14 cellular contexts compared by ENCODE assay signal in the genomic region with DNA sequence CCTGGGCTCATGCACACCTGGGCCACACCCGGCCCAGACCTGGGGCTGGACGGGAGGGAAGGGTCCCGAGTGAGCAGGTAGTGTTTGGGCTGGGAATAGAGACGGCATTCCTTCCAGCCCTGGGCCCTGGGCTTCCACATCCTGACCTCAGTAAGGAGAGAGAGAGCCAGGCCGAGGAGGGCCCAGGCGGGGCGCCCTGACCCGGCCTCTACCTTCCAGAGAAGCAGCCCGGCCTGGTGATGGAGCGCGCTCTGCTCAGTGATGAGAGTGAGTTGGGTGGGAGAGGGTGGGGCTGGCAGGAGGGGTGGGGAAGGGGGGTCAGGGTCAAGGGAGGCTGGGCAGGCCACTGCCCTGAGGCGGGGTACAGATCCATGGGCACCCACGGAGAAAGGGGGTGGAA. TPM values are rescaled to one million over a fixed set of nuclear protein-coding genes. Genes with fewer than 3 reads are reported as not detected.
DNase-seq lines count a peak whose midpoint lies in the region; ATAC-seq and TF ChIP-seq lines count a peak whose summit lies in the region.
"Had no signal": no experiment of that assay in that cellular context is flagged by ENCODE, and none has a peak within 500 bp of the region (broad histone marks: within the 10 kb centered on the region; RNA-seq: fewer than 3 reads in every experiment).

No MANE protein-coding gene starts in this region.

- peaks cover 50% of the 10 kb centered on the region for H3K4me1 ChIP-seq in BLaER1
- no peaks in the 10 kb centered on the region for H3K4me1 ChIP-seq in RWPE2 (ENCODE audit: insufficient read depth, poor library complexity, severe bottlenecking)
- peaks cover 21 to 36% of the 10 kb centered on the region in 2 donors for H3K4me1 ChIP-seq in mucosa of rectum (ENCODE audit: control insufficient read depth in 2 of 2, insufficient read depth in 2 of 2, low read length in 2 of 2)
- H3K4me1 ChIP-seq in transverse colon = peaks cover under 1 to 28% (median 12%) of the 10 kb centered on the region in 4 donors

- no peak for TF ChIP-seq EP300 in transverse colon (IDR thresholded peaks at IDR 0.05; ENCODE audit: low read depth)

- H4K20me1 ChIP-seq in BLaER1 = no peaks in the 10 kb centered on the region

- in situ Hi-C loops in transverse colon (cut with MboI; ENCODE audit: low pct_ligation_motif_present in 1 of 4, low pct_unique_long_range_greater_than_20kb in 1 of 4, low sequenced_read_pairs in 3 of 4) = no loop called here

- H3K27me3 ChIP-seq in BLaER1 (no peaks in the 10 kb centered on the region), RWPE2 (ENCODE audit: insufficient read depth, poor library complexity, severe bottlenecking) (no peaks in the 10 kb centered on the region), mucosa of rectum (ENCODE audit: control insufficient read depth in 2 of 2, insufficient read depth in 2 of 2, low read length in 2 of 2) (no peaks in the 10 kb centered on the region), transverse colon (no peaks in the 10 kb centered on the region)

- whole genome bisulfite sequencing in transverse colon (ENCODE audit: low coverage in 1 of 2), 2 donors = 87% methylated on average over 10 of the region's 13 CpGs; no CpG with 5 or more reads in 1 of the 2 donors

- DNase-seq in RWPE2 (ENCODE audit: low spot score) (peak; percentile 69), transverse colon (no peak)
- DNase-seq: Caco-2; CD4-positive, alpha-beta T cell; GOT3; H7; HFFc6; IMR-90 had no signal

- H3K27ac ChIP-seq in BLaER1 (peak overlapping the region; percentile 78), RWPE2 (ENCODE audit: poor library complexity, severe bottlenecking) (no peak overlapping the region), mucosa of rectum (ENCODE audit: low read depth in 2 of 2, low read length in 2 of 2) (peak overlapping the region; percentile 43 to 98), transverse colon (peak overlapping the region; percentile 13 to 89 (median 87))
- H3K27ac ChIP-seq: C4-2B had no signal

- H3K9ac ChIP-seq in BLaER1 (no peak overlapping the region), mucosa of rectum (ENCODE audit: low read depth in 1 of 2, low read length in 2 of 2) (peak overlapping the region in 1 of 2 donors; percentile 26)

- peak overlapping the region; percentile 70 for H3K4me2 ChIP-seq in BLaER1

- no peak for ATAC-seq in RWPE2 (ENCODE audit: low read depth)
- ATAC-seq in HG03354 (IDR thresholded peaks at IDR 0.05; ENCODE audit: poor library complexity, severe bottlenecking, unreplicated experiment) = no peak
- ATAC-seq in GM21723 (IDR thresholded peaks at IDR 0.05; ENCODE audit: unreplicated experiment) = no peak
- ATAC-seq: HCT116 had no signal

- H3K36me3 ChIP-seq in BLaER1 (peaks cover 24% of the 10 kb centered on the region; the same call in 1 of the 2 replicates), RWPE2 (ENCODE audit: low read depth) (no peaks in the 10 kb centered on the region), mucosa of rectum (ENCODE audit: control insufficient read depth in 2 of 2, insufficient read depth in 2 of 2, low read length in 2 of 2) (peaks cover 30 to 34% of the 10 kb centered on the region in 2 donors), transverse colon (peaks cover 0 to 19% (median 0%) of the 10 kb centered on the region in 4 donors)

- H3K9me3 ChIP-seq in BLaER1 (no peaks in the 10 kb centered on the region), RWPE2 (ENCODE audit: severe bottlenecking) (no peaks in the 10 kb centered on the region), mucosa of rectum (ENCODE audit: control insufficient read depth in 2 of 2, low read length in 2 of 2) (no peaks in the 10 kb centered on the region), transverse colon (no peaks in the 10 kb centered on the region)
- H3K9me3 ChIP-seq: Caco-2 had no signal

- TF ChIP-seq CTCF in RWPE2 (IDR thresholded peaks at IDR 0.05; ENCODE audit: poor library complexity, severe bottlenecking) = no peak
- no peak for TF ChIP-seq CTCF in transverse colon (IDR thresholded peaks at IDR 0.05)

- intact Hi-C loops in transverse colon (cut with DNase I; ENCODE audit: low total_unique reads) = no loop called here

- H3K4me3 ChIP-seq in BLaER1 = no peak overlapping the region
- no peak overlapping the region for H3K4me3 ChIP-seq in RWPE2 (ENCODE audit: severe bottlenecking)
- no peak overlapping the region for H3K4me3 ChIP-seq in mucosa of rectum (ENCODE audit: low read length in 2 of 2)
- no peak overlapping the region for H3K4me3 ChIP-seq in transverse colon

- TF ChIP-seq POLR2A in transverse colon (IDR thresholded peaks at IDR 0.05) = no peak

RNA-seq across cellular contexts. Expression of gene MYO15B, which starts 13.6 kb away (rescaled TPM):
- total RNA-seq in transverse colon = 1,000 to 10,000 TPM in 1 of 4 donors, 100 to 1,000 TPM in 2, 10 to 100 TPM in 1; 59.3 to 1,778 (median 829) TPM

RNA-seq across cellular contexts. Expression of gene LLGL2, which starts 48.5 kb away (rescaled TPM):
- total RNA-seq in transverse colon = 1,000 to 10,000 TPM in 1 of 4 donors, 100 to 1,000 TPM in 3; 326 to 1,573 (median 641) TPM

RNA-seq across cellular contexts. Expression of gene TSEN54, which starts 57.7 kb away (rescaled TPM):
- total RNA-seq in transverse colon = 100 to 1,000 TPM in 1 of 4 donors, 10 to 100 TPM in 3; 36.6 to 105 (median 61.2) TPM

RNA-seq across cellular contexts. Expression of gene CASKIN2, which starts 58.7 kb away (rescaled TPM):
- 100 to 1,000 TPM in 1 of 4 donors, 10 to 100 TPM in 3; 16.5 to 128 (median 24.8) TPM for total RNA-seq in transverse colon

RNA-seq across cellular contexts. Expression of gene SMIM5, which starts 59.2 kb away (rescaled TPM):
- 10 to 100 TPM in 3 of 4 donors, not detected in 1; 31.3 to 71.4 (median 50.0) TPM for total RNA-seq in transverse colon
- total RNA-seq: H7, IMR-90 had no signal
